ENCODE assay signal across 1 cellular context in the genomic region with DNA sequence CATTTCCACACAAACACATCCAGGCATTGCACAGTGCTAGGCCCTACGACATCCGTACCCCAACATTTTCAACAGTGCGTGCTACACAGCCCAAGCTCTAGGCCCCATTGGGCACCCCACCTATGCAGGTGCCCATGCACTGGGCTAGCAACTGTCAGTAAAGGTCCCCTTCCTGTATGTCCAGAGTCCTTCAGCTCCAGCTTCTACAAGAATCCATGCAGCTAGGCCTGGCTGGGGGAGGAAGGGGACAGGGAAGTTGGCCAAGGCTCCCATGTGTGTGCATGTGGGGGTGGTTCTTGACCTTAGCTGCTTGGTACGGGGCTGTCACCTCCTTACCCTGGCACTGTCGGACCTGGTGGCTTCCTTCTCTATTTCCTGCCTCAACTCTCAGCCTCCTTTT.
TF ChIP-seq lines count a peak whose summit lies in the region.

No MANE protein-coding gene starts in this region.

TF ChIP-seq in GM23338, 12 proteins besides CTCF, POLR2A, EP300 and RAD21:
- TF ChIP-seq, protein P1, sequence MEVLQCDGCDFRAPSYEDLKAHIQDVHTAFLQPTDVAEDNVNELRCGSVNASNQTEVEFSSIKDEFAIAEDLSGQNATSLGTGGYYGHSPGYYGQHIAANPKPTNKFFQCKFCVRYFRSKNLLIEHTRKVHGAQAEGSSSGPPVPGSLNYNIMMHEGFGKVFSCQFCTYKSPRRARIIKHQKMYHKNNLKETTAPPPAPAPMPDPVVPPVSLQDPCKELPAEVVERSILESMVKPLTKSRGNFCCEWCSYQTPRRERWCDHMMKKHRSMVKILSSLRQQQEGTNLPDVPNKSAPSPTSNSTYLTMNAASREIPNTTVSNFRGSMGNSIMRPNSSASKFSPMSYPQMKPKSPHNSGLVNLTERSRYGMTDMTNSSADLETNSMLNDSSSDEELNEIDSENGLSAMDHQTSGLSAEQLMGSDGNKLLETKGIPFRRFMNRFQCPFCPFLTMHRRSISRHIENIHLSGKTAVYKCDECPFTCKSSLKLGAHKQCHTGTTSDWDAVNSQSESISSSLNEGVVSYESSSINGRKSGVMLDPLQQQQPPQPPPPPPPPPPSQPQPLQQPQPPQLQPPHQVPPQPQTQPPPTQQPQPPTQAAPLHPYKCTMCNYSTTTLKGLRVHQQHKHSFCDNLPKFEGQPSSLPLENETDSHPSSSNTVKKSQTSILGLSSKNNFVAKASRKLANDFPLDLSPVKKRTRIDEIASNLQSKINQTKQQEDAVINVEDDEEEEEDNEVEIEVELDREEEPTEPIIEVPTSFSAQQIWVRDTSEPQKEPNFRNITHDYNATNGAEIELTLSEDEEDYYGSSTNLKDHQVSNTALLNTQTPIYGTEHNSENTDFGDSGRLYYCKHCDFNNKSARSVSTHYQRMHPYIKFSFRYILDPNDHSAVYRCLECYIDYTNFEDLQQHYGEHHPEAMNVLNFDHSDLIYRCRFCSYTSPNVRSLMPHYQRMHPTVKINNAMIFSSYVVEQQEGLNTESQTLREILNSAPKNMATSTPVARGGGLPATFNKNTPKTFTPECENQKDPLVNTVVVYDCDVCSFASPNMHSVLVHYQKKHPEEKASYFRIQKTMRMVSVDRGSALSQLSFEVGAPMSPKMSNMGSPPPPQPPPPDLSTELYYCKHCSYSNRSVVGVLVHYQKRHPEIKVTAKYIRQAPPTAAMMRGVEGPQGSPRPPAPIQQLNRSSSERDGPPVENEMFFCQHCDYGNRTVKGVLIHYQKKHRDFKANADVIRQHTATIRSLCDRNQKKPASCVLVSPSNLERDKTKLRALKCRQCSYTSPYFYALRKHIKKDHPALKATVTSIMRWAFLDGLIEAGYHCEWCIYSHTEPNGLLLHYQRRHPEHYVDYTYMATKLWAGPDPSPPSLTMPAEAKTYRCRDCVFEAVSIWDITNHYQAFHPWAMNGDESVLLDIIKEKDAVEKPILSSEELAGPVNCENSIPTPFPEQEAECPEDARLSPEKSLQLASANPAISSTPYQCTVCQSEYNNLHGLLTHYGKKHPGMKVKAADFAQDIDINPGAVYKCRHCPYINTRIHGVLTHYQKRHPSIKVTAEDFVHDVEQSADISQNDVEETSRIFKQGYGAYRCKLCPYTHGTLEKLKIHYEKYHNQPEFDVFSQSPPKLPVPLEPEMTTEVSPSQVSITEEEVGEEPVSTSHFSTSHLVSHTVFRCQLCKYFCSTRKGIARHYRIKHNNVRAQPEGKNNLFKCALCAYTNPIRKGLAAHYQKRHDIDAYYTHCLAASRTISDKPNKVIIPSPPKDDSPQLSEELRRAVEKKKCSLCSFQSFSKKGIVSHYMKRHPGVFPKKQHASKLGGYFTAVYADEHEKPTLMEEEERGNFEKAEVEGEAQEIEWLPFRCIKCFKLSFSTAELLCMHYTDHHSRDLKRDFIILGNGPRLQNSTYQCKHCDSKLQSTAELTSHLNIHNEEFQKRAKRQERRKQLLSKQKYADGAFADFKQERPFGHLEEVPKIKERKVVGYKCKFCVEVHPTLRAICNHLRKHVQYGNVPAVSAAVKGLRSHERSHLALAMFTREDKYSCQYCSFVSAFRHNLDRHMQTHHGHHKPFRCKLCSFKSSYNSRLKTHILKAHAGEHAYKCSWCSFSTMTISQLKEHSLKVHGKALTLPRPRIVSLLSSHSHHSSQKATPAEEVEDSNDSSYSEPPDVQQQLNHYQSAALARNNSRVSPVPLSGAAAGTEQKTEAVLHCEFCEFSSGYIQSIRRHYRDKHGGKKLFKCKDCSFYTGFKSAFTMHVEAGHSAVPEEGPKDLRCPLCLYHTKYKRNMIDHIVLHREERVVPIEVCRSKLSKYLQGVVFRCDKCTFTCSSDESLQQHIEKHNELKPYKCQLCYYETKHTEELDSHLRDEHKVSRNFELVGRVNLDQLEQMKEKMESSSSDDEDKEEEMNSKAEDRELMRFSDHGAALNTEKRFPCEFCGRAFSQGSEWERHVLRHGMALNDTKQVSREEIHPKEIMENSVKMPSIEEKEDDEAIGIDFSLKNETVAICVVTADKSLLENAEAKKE (CRISPR knock-in tag; IDR thresholded peaks at IDR 0.05): no peak
- TF ChIP-seq ZNF331 (CRISPR knock-in tag; IDR thresholded peaks at IDR 0.05; ENCODE audit: low read depth) (no peak), STAT1 (IDR thresholded peaks at IDR 0.05; ENCODE audit: unreplicated experiment) (no peak), CREB1 (CRISPR knock-in tag; IDR thresholded peaks at IDR 0.05; ENCODE audit: low read depth) (no peak), ZNF114 (CRISPR knock-in tag; IDR thresholded peaks at IDR 0.05) (no peak), JUNB (IDR thresholded peaks at IDR 0.05; ENCODE audit: unreplicated experiment) (no peak)
